Comparison of ENCODE assay signal across 18 cellular contexts in the genomic region with DNA sequence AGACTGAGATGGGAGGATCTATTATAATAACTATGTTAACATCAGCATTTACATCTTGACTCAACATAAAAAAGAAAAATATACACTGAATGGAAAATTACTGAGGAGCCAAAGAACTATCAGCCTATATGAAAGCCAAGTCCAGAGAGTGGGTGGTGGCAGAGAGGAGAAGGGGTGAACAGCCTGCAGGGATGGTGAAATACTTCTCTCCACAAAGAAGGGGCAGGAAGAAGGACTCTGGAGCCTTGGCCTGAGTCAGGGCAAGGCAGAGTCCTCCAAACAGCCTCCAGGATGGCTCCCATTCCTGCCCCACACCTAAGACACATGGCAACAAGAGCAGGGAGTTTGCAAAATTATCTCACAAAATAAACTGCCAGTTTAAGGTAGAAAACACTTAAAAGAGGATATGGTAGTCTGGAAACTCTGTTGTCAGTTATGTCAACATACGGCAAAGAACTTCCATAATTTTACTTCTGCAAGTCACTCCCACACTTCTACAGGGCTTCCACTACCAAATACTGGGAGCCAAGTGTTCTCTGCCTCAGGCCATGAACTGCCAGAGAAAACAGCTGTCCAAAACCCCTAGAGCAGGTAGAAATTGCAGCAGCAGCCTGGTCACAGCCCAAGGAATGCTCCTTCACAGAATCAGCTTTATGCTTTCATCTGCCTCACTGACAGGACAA. TPM values are rescaled to one million over a fixed set of nuclear protein-coding genes. Genes with fewer than 3 reads are reported as not detected.
DNase-seq lines count a peak whose midpoint lies in the region; ATAC-seq and TF ChIP-seq lines count a peak whose summit lies in the region.
"Had no signal": no experiment of that assay in that cellular context is flagged by ENCODE, and none has a peak within 500 bp of the region (broad histone marks: within the 10 kb centered on the region; RNA-seq: fewer than 3 reads in every experiment).

No MANE protein-coding gene starts in this region.

- H3K4ac ChIP-seq in IMR-90 (ENCODE audit: low read depth, low read length) (no peak overlapping the region), neuronal stem cell (ENCODE audit: low read length) (no peak overlapping the region)

- no peak overlapping the region for H4K8ac ChIP-seq in IMR-90 (ENCODE audit: low read depth in 2 of 2, low read length in 2 of 2)
- no peak overlapping the region for H4K8ac ChIP-seq in neuronal stem cell (ENCODE audit: low read depth, low read length)

- no peak overlapping the region for H2AK9ac ChIP-seq in IMR-90 (replicated peaks; ENCODE audit: low read depth, low read length, poor library complexity)

- H3K9me3 Mint-ChIP-seq in stimulated activated memory B cell treated with anti-CD40 and anti-IgM and Interleukin-4, amounts not matched to agents 10 μg/mL and 1 μg/mL and 100 μg/mL, for 72 hours: no peaks in the 10 kb centered on the region
- H3K9me3 Mint-ChIP-seq in activated naive CD8-positive, alpha-beta T cell treated with anti-CD3 and anti-CD28 coated beads for 36 hours: no peaks in the 10 kb centered on the region

- H3K4me3 Mint-ChIP-seq in stimulated activated memory B cell treated with anti-CD40 and anti-IgM and Interleukin-4, amounts not matched to agents 10 μg/mL and 1 μg/mL and 100 μg/mL, for 72 hours: no peak overlapping the region
- no peak overlapping the region for H3K4me3 Mint-ChIP-seq in activated naive CD8-positive, alpha-beta T cell treated with anti-CD3 and anti-CD28 coated beads for 36 hours

- no peaks in the 10 kb centered on the region for H3K9me3 ChIP-seq in IMR-90 (ENCODE audit: control insufficient read depth, insufficient read depth, low read length)
- no peaks in the 10 kb centered on the region for H3K9me3 ChIP-seq in mucosa of rectum (ENCODE audit: control insufficient read depth in 2 of 2, low read length in 2 of 2)
- H3K9me3 ChIP-seq in neuronal stem cell (replicated peaks in 1 of 2; ENCODE audit: control insufficient read depth in 2 of 2, insufficient read depth in 1 of 2, low read depth in 1 of 2, low read length in 2 of 2): no peaks in the 10 kb centered on the region
- H3K9me3 ChIP-seq: heart right ventricle, ovary, SJCRH30 had no signal

- H2BK20ac ChIP-seq in IMR-90 (ENCODE audit: low read depth, low read length): no peak overlapping the region

- H2BK15ac ChIP-seq in IMR-90 (ENCODE audit: low read depth, low read length): no peak overlapping the region
- no peak overlapping the region for H2BK15ac ChIP-seq in neuronal stem cell (ENCODE audit: low read length)

- TF ChIP-seq CTCF in IMR-90 (conservative IDR thresholded peaks at IDR 0.05; ENCODE audit: low read depth, low read length) (no peak), fibroblast of villous mesenchyme (IDR thresholded peaks at IDR 0.05; ENCODE audit: insufficient read depth, low read depth, low read length) (no peak)

- intact Hi-C loops in IMR-90 (cut with micrococcal nuclease): no loop called here

- H2BK12ac ChIP-seq in neuronal stem cell (ENCODE audit: low read length): no peak overlapping the region

- H3K18ac ChIP-seq in IMR-90 (ENCODE audit: low read depth, low read length): no peak overlapping the region
- no peak overlapping the region for H3K18ac ChIP-seq in neuronal stem cell (ENCODE audit: low read length)

- no TSS peak for BruUV-seq in IMR-90 (replicated peaks; lab: Mats Ljungman, UMichigan)

- no peak overlapping the region for H3K23ac ChIP-seq in IMR-90 (ENCODE audit: low read depth, low read length)
- H3K23ac ChIP-seq in neuronal stem cell (ENCODE audit: low read depth, low read length, poor library complexity): no peak overlapping the region

- H2AFZ ChIP-seq in IMR-90 (replicated peaks; ENCODE audit: low read length, poor library complexity) (peak overlapping the region; percentile 68), neuronal stem cell (ENCODE audit: low read length) (no peak overlapping the region)

- POLR2A ChIA-PET in IMR-90 (lab: Charles Lee; ENCODE audit: unreplicated experiment): no interaction called here

- no peaks in the 10 kb centered on the region for H3K27me3 ChIP-seq in IMR-90 (ENCODE audit: control insufficient read depth, insufficient read depth, low read length)
- H3K27me3 ChIP-seq in mucosa of rectum (ENCODE audit: control insufficient read depth in 2 of 2, insufficient read depth in 2 of 2, low read length in 2 of 2): no peaks in the 10 kb centered on the region
- H3K27me3 ChIP-seq in neuronal stem cell (ENCODE audit: control insufficient read depth in 3 of 3, insufficient read depth in 3 of 3, low read depth in 1 of 3, low read length in 3 of 3): no peaks in the 10 kb centered on the region
- H3K27me3 ChIP-seq: heart right ventricle, ovary, SJCRH30 had no signal

- H3K4me2 ChIP-seq in IMR-90 (ENCODE audit: low read depth, low read length) (no peak overlapping the region), neuronal stem cell (ENCODE audit: insufficient read depth, low read length, poor library complexity, severe bottlenecking) (no peak overlapping the region)

- peak; percentile 56; the same call in 1 of the 2 replicates for ATAC-seq in IMR-90 (ENCODE audit: low read depth)
- no peak for ATAC-seq in stimulated activated memory B cell treated with anti-CD40 and anti-IgM and Interleukin-4, amounts not matched to agents 10 μg/mL and 1 μg/mL and 100 μg/mL, for 72 hours
- ATAC-seq: HCT116 had no signal

- no peak overlapping the region for H3K27ac ChIP-seq in IMR-90 (ENCODE audit: insufficient read depth, low read length)
- peak overlapping the region; percentile 13 to 48 for H3K27ac ChIP-seq in mucosa of rectum (ENCODE audit: low read depth in 2 of 2, low read length in 2 of 2)
- no peak overlapping the region for H3K27ac ChIP-seq in neuronal stem cell (replicated peaks; ENCODE audit: low read length)
- H3K27ac ChIP-seq: ovary, SJCRH30 had no signal

- WGBS in IMR-90 (ENCODE audit: extremely low coverage in 2 of 2, insufficient read length in 1 of 2), 2 experiments: no CpG with 5 or more reads among the region's 1 CpG
- no CpG with 5 or more reads among the region's 1 CpG for WGBS in neuronal stem cell (ENCODE audit: extremely low coverage in 2 of 2, insufficient read length in 2 of 2, insufficient replicate concordance in 1 of 2), 2 donors

- DNase-seq in IMR-90 (peak; percentile 10), fibroblast of villous mesenchyme (ENCODE audit: low read depth) (peak; percentile 58), neuronal stem cell (ENCODE audit: low spot score) (no peak)
- no peak for DNase-seq in stimulated activated naive CD4-positive, alpha-beta T cell treated with Interleukin-2 at 50 U/mL for 16 hours (lab: John Stamatoyannopoulos, UW)
- no peak for DNase-seq in NK-92 treated with Interleukin-12 subunit alpha and Interleukin-12 subunit beta, amount 100 ng/mL, for 24 hours (lab: John Stamatoyannopoulos, UW)
- no peak for DNase-seq in activated naive CD8-positive, alpha-beta T cell treated with anti-CD3 and anti-CD28 coated beads for 36 hours
- DNase-seq: cerebellar nuclear complex; effector memory CD4-positive, alpha-beta T cell; heart right ventricle; NCI-H69; ovary; small intestine; stimulated activated CD4-positive, alpha-beta T cell treated with anti-CD3 and anti-CD28 coated beads, Interleukin-4, amount 100 ng/mL, for 4 hours; T-helper 2 cell had no signal

- dilution Hi-C loops in IMR-90 (cut with HindIII; ENCODE audit: low sequenced_read_pairs, unreplicated experiment): no loop called here

- no peak overlapping the region for H3K4me3 ChIP-seq in IMR-90 (ENCODE audit: insufficient read depth, low read depth, low read length)
- no peak overlapping the region for H3K4me3 ChIP-seq in fibroblast of villous mesenchyme (ENCODE audit: low read depth, low read length)
- H3K4me3 ChIP-seq in mucosa of rectum (ENCODE audit: low read length in 2 of 2): no peak overlapping the region
- H3K4me3 ChIP-seq in neuronal stem cell (ENCODE audit: low read length in 2 of 2): no peak overlapping the region
- H3K4me3 ChIP-seq: heart right ventricle, ovary, SJCRH30 had no signal

- no peak overlapping the region for H2AK5ac ChIP-seq in IMR-90 (ENCODE audit: low read depth, low read length)
- H2AK5ac ChIP-seq in neuronal stem cell (ENCODE audit: low read depth, low read length): no peak overlapping the region

- peaks cover 3% of the 10 kb centered on the region for H3K4me1 Mint-ChIP-seq in stimulated activated memory B cell treated with anti-CD40 and anti-IgM and Interleukin-4, amounts not matched to agents 10 μg/mL and 1 μg/mL and 100 μg/mL, for 72 hours
- no peaks in the 10 kb centered on the region for H3K4me1 Mint-ChIP-seq in activated naive CD8-positive, alpha-beta T cell treated with anti-CD3 and anti-CD28 coated beads for 36 hours

- CTCF ChIA-PET in IMR-90 (lab: Yijun Ruan, JAX): no interaction called here

- H2BK5ac ChIP-seq in IMR-90 (ENCODE audit: low read depth, low read length, poor library complexity, severe bottlenecking) (no peak overlapping the region), neuronal stem cell (ENCODE audit: low read length) (no peak overlapping the region)

- H3K36me3 ChIP-seq in IMR-90 (ENCODE audit: control insufficient read depth, insufficient read depth, low read length): no peaks in the 10 kb centered on the region
- no peaks in the 10 kb centered on the region for H3K36me3 ChIP-seq in mucosa of rectum (ENCODE audit: control insufficient read depth in 2 of 2, insufficient read depth in 2 of 2, low read length in 2 of 2)
- peaks cover 4 to 14% of the 10 kb centered on the region in 2 donors for H3K36me3 ChIP-seq in neuronal stem cell (replicated peaks in 1 of 2; ENCODE audit: control insufficient read depth in 2 of 2, insufficient read depth in 2 of 2, low read length in 2 of 2)
- H3K36me3 ChIP-seq: ovary, SJCRH30 had no signal

- H3K4me1 ChIP-seq in IMR-90 (ENCODE audit: control insufficient read depth, insufficient read depth, low read length) (no peaks in the 10 kb centered on the region; the same call in 1 of the 2 replicates), mucosa of rectum (ENCODE audit: control insufficient read depth in 2 of 2, insufficient read depth in 2 of 2, low read length in 2 of 2) (no peaks in the 10 kb centered on the region), neuronal stem cell (ENCODE audit: control insufficient read depth in 2 of 2, insufficient read depth in 1 of 2, low read depth in 1 of 2, low read length in 2 of 2) (no peaks in the 10 kb centered on the region)
- H3K4me1 ChIP-seq: SJCRH30 had no signal

- peaks cover 32% of the 10 kb centered on the region for H3K36me3 Mint-ChIP-seq in stimulated activated memory B cell treated with anti-CD40 and anti-IgM and Interleukin-4, amounts not matched to agents 10 μg/mL and 1 μg/mL and 100 μg/mL, for 72 hours
- H3K36me3 Mint-ChIP-seq in activated naive CD8-positive, alpha-beta T cell treated with anti-CD3 and anti-CD28 coated beads for 36 hours: peaks cover 6% of the 10 kb centered on the region

- H2BK120ac ChIP-seq in IMR-90 (ENCODE audit: low read depth, low read length) (no peak overlapping the region), neuronal stem cell (ENCODE audit: low read depth, low read length) (no peak overlapping the region)

- H3K9me1 ChIP-seq in IMR-90 (ENCODE audit: insufficient read depth, low read length): peaks cover 4% of the 10 kb centered on the region; the same call in 1 of the 2 replicates

- no peaks in the 10 kb centered on the region for H3K27me3 Mint-ChIP-seq in stimulated activated memory B cell treated with anti-CD40 and anti-IgM and Interleukin-4, amounts not matched to agents 10 μg/mL and 1 μg/mL and 100 μg/mL, for 72 hours
- H3K27me3 Mint-ChIP-seq in activated naive CD8-positive, alpha-beta T cell treated with anti-CD3 and anti-CD28 coated beads for 36 hours: no peaks in the 10 kb centered on the region

- no peaks in the 10 kb centered on the region for H4K20me1 ChIP-seq in IMR-90 (ENCODE audit: insufficient read depth, low read length)

- H3K9ac ChIP-seq in IMR-90 (ENCODE audit: low read depth, low read length): no peak overlapping the region
- no peak overlapping the region for H3K9ac ChIP-seq in mucosa of rectum (ENCODE audit: low read depth in 1 of 2, low read length in 2 of 2)
- H3K9ac ChIP-seq in neuronal stem cell (ENCODE audit: low read depth, low read length, poor library complexity): no peak overlapping the region

- no peak overlapping the region for H4K91ac ChIP-seq in IMR-90 (ENCODE audit: insufficient read depth, low read depth, low read length)
- no peak overlapping the region for H4K91ac ChIP-seq in neuronal stem cell (ENCODE audit: low read depth, low read length, poor library complexity)

- H3K14ac ChIP-seq in IMR-90 (replicated peaks; ENCODE audit: low read depth, low read length): no peak overlapping the region
- no peak overlapping the region for H3K14ac ChIP-seq in neuronal stem cell (ENCODE audit: low read length)

- in situ Hi-C loops in IMR-90 (cut with MboI; ENCODE audit: low sequenced_read_pairs): no loop called here

- peak overlapping the region; percentile 17 for H3K27ac Mint-ChIP-seq in stimulated activated memory B cell treated with anti-CD40 and anti-IgM and Interleukin-4, amounts not matched to agents 10 μg/mL and 1 μg/mL and 100 μg/mL, for 72 hours
- H3K27ac Mint-ChIP-seq in activated naive CD8-positive, alpha-beta T cell treated with anti-CD3 and anti-CD28 coated beads for 36 hours: no peak overlapping the region

- TF ChIP-seq RAD21 in IMR-90 (IDR thresholded peaks at IDR 0.05; ENCODE audit: low read length): no peak

- no peak overlapping the region for H3K56ac ChIP-seq in IMR-90 (ENCODE audit: extremely low read depth, insufficient read depth, low read length)

- H3K79me1 ChIP-seq in IMR-90 (ENCODE audit: low read depth in 1 of 2, low read length in 2 of 2) (no peaks in the 10 kb centered on the region), neuronal stem cell (ENCODE audit: low read depth, low read length) (no peaks in the 10 kb centered on the region)

- no peak overlapping the region for H4K5ac ChIP-seq in IMR-90 (ENCODE audit: low read depth, low read length)

- TF ChIP-seq POLR2A in IMR-90 (IDR thresholded peaks at IDR 0.05; ENCODE audit: low read depth, low read length): no peak

RNA-seq across cellular contexts. Expression of a gene that starts 25.8 kb away (rescaled TPM):
- total RNA-seq in IMR-90 (2012; rRNA removed): 4.4 and 4.8 TPM in 2 replicates
- 2.5 and 2.6 TPM in 2 replicates for polyA plus RNA-seq in IMR-90 (2012; rRNA removed)
- polyA plus RNA-seq in IMR-90 (2012; cell fraction: cytosol; rRNA removed): 0.77 and 1.4 TPM in 2 replicates
- 1.6 and 10.0 TPM in 2 replicates for polyA plus RNA-seq in IMR-90 (2012; cell fraction: nucleus; rRNA removed; ENCODE audit: low replicate concordance)
- 6.0 and 6.4 TPM in 2 replicates for total RNA-seq in fibroblast of villous mesenchyme
- polyA plus RNA-seq in neuronal stem cell (2013, experiment 1 of 2): 6.5 TPM
- polyA plus RNA-seq in neuronal stem cell (2013, experiment 2 of 2): 7.0 TPM
- 1 to 10 TPM; 5.9 to 6.0 TPM for total RNA-seq in activated naive CD8-positive, alpha-beta T cell treated with anti-CD3 and anti-CD28 coated beads for 36 hours

RNA-seq across cellular contexts. Expression of a gene that starts 27.0 kb away (rescaled TPM):
- 6.5 and 12.2 TPM in 2 replicates for total RNA-seq in IMR-90 (2012; rRNA removed)
- polyA plus RNA-seq in IMR-90 (2012; rRNA removed): 5.8 and 6.8 TPM in 2 replicates
- polyA plus RNA-seq in IMR-90 (2012; cell fraction: cytosol; rRNA removed): 2.7 and 3.4 TPM in 2 replicates
- 1.2 and 3.8 TPM in 2 replicates for polyA plus RNA-seq in IMR-90 (2012; cell fraction: nucleus; rRNA removed; ENCODE audit: low replicate concordance)
- total RNA-seq in fibroblast of villous mesenchyme: 27.1 and 40.2 TPM in 2 replicates
- polyA plus RNA-seq in neuronal stem cell (2013, experiment 1 of 2): 7.2 TPM
- 7.6 TPM for polyA plus RNA-seq in neuronal stem cell (2013, experiment 2 of 2)
- total RNA-seq in activated naive CD8-positive, alpha-beta T cell treated with anti-CD3 and anti-CD28 coated beads for 36 hours: 1 to 10 TPM; 1.8 TPM

Comparison
In these comparisons a context has a peak if more than half of its experiments do, and no peak if none do; other contexts are left out.
1. DNase-seq: peak in IMR-90 (single experiment) and fibroblast of villous mesenchyme (single experiment); none in stimulated activated naive CD4-positive, alpha-beta T cell treated with Interleukin-2 at 50 U/mL for 16 hours (single experiment), neuronal stem cell (single experiment), NK-92 treated with Interleukin-12 subunit alpha and Interleukin-12 subunit beta, amount 100 ng/mL, for 24 hours (single experiment) and activated naive CD8-positive, alpha-beta T cell treated with anti-CD3 and anti-CD28 coated beads for 36 hours (single experiment).
2. H3K27ac ChIP-seq: peak in mucosa of rectum (2 of 2); none in IMR-90 (single experiment) and neuronal stem cell (single experiment).